Comparison of ENCODE assay signal across 19 cellular contexts in genomic region chr4:996994-997374, GRCh38. TPM values are rescaled to one million over a fixed set of nuclear protein-coding genes. Genes with fewer than 3 reads are reported as not detected.
A peak's percentile ranks its signal among the peaks of the same experiment; 100 is the strongest.
DNase-seq lines count a peak whose midpoint lies in the region; ATAC-seq and TF ChIP-seq lines count a peak whose summit lies in the region.
"Had no signal": no experiment of that assay in that cellular context is flagged by ENCODE, and none has a peak within 500 bp of the region (broad histone marks: within the 10 kb centered on the region; RNA-seq: fewer than 3 reads in every experiment).

No MANE protein-coding gene starts in this region.

- TF ChIP-seq CTCF in breast epithelium (IDR thresholded peaks at IDR 0.05), result no peak
- no peak for TF ChIP-seq CTCF in mammary epithelial cell (conservative IDR thresholded peaks at IDR 0.05 in 1 of 2, IDR thresholded peaks at IDR 0.05 in 1 of 2; ENCODE audit: extremely low read depth in 1 of 2, insufficient read depth in 1 of 2, low read depth in 1 of 2, low read length in 2 of 2)
- no peak for TF ChIP-seq CTCF in suprapubic skin (IDR thresholded peaks at IDR 0.05)

- no peak overlapping the region for H3K9ac ChIP-seq in mammary epithelial cell (ENCODE audit: insufficient read depth, low read length)

- no peak overlapping the region for H3K27ac Mint-ChIP-seq in activated T-helper 17 cell treated with anti-CD3 and anti-CD28 coated beads, Interleukin-2, amount 50 U/mL, for 72 hours
- H3K27ac Mint-ChIP-seq in memory B cell, result no peak overlapping the region
- H3K27ac Mint-ChIP-seq: activated naive CD8-positive, alpha-beta T cell treated with anti-CD3 and anti-CD28 coated beads for 36 hours; CD14-positive monocyte had no signal

- no TSS peak for BruUV-seq in mammary epithelial cell (replicated peaks; lab: Mats Ljungman, UMichigan)

- intact Hi-C loops in breast epithelium (cut with DNase I; ENCODE audit: low total_unique reads), result loop anchor here (10.0 kb wide), 1 partner anchor 322 kb away; the partner anchor contains the start of genes ATP5ME and MYL5
- intact Hi-C loops in mammary epithelial cell (cut with micrococcal nuclease), result no loop called here

- no peaks in the 10 kb centered on the region for H3K79me2 ChIP-seq in mammary epithelial cell (ENCODE audit: insufficient read depth, low read length)

- H3K36me3 Mint-ChIP-seq in activated T-helper 17 cell treated with anti-CD3 and anti-CD28 coated beads, Interleukin-2, amount 50 U/mL, for 72 hours (ENCODE audit: low read depth), result no peaks in the 10 kb centered on the region
- H3K36me3 Mint-ChIP-seq in memory B cell, result peaks cover 3% of the 10 kb centered on the region
- H3K36me3 Mint-ChIP-seq: activated naive CD8-positive, alpha-beta T cell treated with anti-CD3 and anti-CD28 coated beads for 36 hours; CD14-positive monocyte had no signal

- in situ Hi-C loops in mammary epithelial cell (cut with MboI; ENCODE audit: low sequenced_read_pairs in 2 of 2), result loop anchor here in 1 of 2 donors (25.0 kb wide), 1 partner anchor 210 kb away; no protein-coding TSS in a partner anchor

- no peak overlapping the region for H3K4me2 ChIP-seq in mammary epithelial cell (ENCODE audit: insufficient read depth, low read depth, low read length)

- no peaks in the 10 kb centered on the region for H3K36me3 ChIP-seq in breast epithelium
- H3K36me3 ChIP-seq in mammary epithelial cell (ENCODE audit: insufficient read depth, low read length), result no peaks in the 10 kb centered on the region
- H3K36me3 ChIP-seq in suprapubic skin, result no peaks in the 10 kb centered on the region
- H3K36me3 ChIP-seq: thyroid gland had no signal

- peak overlapping the region in 2 of 3 donors; percentile 48 to 65 for H3K4me3 ChIP-seq in breast epithelium
- H3K4me3 ChIP-seq in mammary epithelial cell (replicated peaks in 1 of 3; ENCODE audit: insufficient read depth in 1 of 3, low read depth in 2 of 3, low read length in 3 of 3), result no peak overlapping the region
- peak overlapping the region; percentile 42 for H3K4me3 ChIP-seq in suprapubic skin

- WGBS in mammary epithelial cell (ENCODE audit: low coverage, missing lambda C conversion rate), result no CpG with 5 or more reads among the region's 25 CpGs
- WGBS in suprapubic skin, result 3% methylated on average over 13 of the region's 25 CpGs

- peaks cover 13% of the 10 kb centered on the region for H3K27me3 Mint-ChIP-seq in activated T-helper 17 cell treated with anti-CD3 and anti-CD28 coated beads, Interleukin-2, amount 50 U/mL, for 72 hours
- H3K27me3 Mint-ChIP-seq in memory B cell, result peaks cover 12% of the 10 kb centered on the region

- peaks cover 2% of the 10 kb centered on the region for H4K20me1 ChIP-seq in mammary epithelial cell (ENCODE audit: insufficient read depth, low read length)

- TF ChIP-seq EP300 in suprapubic skin (IDR thresholded peaks at IDR 0.05), result no peak

- no peaks in the 10 kb centered on the region for H3K9me3 Mint-ChIP-seq in activated T-helper 17 cell treated with anti-CD3 and anti-CD28 coated beads, Interleukin-2, amount 50 U/mL, for 72 hours
- no peaks in the 10 kb centered on the region for H3K9me3 Mint-ChIP-seq in memory B cell
- H3K9me3 Mint-ChIP-seq: activated naive CD8-positive, alpha-beta T cell treated with anti-CD3 and anti-CD28 coated beads for 36 hours; activated T-cell treated with anti-CD3 and anti-CD28 coated beads, Interleukin-2, amount 50 U/mL, for 4 hours had no signal

- H3K9me3 ChIP-seq in breast epithelium (no peaks in the 10 kb centered on the region), mammary epithelial cell (replicated peaks; ENCODE audit: insufficient read depth, low read length) (no peaks in the 10 kb centered on the region), suprapubic skin (no peaks in the 10 kb centered on the region)
- H3K9me3 ChIP-seq: thyroid gland had no signal

- H2AFZ ChIP-seq in mammary epithelial cell (ENCODE audit: low read depth, low read length), result no peak overlapping the region

- dilution Hi-C loops in mammary epithelial cell (cut with HindIII; ENCODE audit: low sequenced_read_pairs), result no loop called here

- H3K27me3 ChIP-seq in breast epithelium (peaks cover 2 to 37% of the 10 kb centered on the region in 2 donors), mammary epithelial cell (ENCODE audit: insufficient read depth, low read length) (peaks cover 23% of the 10 kb centered on the region), suprapubic skin (peaks cover 65% of the 10 kb centered on the region)

- peak; percentile 6 for ATAC-seq in activated T-helper 17 cell treated with anti-CD3 and anti-CD28 coated beads, Interleukin-2, amount 50 U/mL, for 72 hours (replicated peaks)
- peak; percentile 5 for ATAC-seq in memory B cell (ENCODE audit: low read depth)
- ATAC-seq: left lobe of liver had no signal

- CTCF ChIA-PET in mammary epithelial cell (lab: Charles Lee; ENCODE audit: low non-redundant PET), result no interaction called here

- H3K4me1 Mint-ChIP-seq in activated T-helper 17 cell treated with anti-CD3 and anti-CD28 coated beads, Interleukin-2, amount 50 U/mL, for 72 hours, result no peaks in the 10 kb centered on the region
- peaks cover 22% of the 10 kb centered on the region for H3K4me1 Mint-ChIP-seq in memory B cell

- TF ChIP-seq POLR2A in breast epithelium (IDR thresholded peaks at IDR 0.05), result no peak
- no peak for TF ChIP-seq POLR2A in suprapubic skin (IDR thresholded peaks at IDR 0.05)

- H3K4me1 ChIP-seq in breast epithelium (no peaks in the 10 kb centered on the region), mammary epithelial cell (ENCODE audit: insufficient read depth, low read length) (peaks cover 4% of the 10 kb centered on the region), suprapubic skin (peaks cover 20% of the 10 kb centered on the region)

- no peak overlapping the region for H3K4me3 Mint-ChIP-seq in activated T-helper 17 cell treated with anti-CD3 and anti-CD28 coated beads, Interleukin-2, amount 50 U/mL, for 72 hours
- H3K4me3 Mint-ChIP-seq in memory B cell, result no peak overlapping the region
- H3K4me3 Mint-ChIP-seq: activated naive CD8-positive, alpha-beta T cell treated with anti-CD3 and anti-CD28 coated beads for 36 hours; activated T-cell treated with anti-CD3 and anti-CD28 coated beads, Interleukin-2, amount 50 U/mL, for 4 hours had no signal

- no peak for DNase-seq in breast epithelium (ENCODE audit: low spot score in 2 of 2)
- DNase-seq in mammary epithelial cell, result no peak
- DNase-seq in memory B cell (ENCODE audit: low spot score in 2 of 2), result peak in 1 of 2 donors; percentile 17
- no peak for DNase-seq in suprapubic skin (ENCODE audit: low spot score in 2 of 2)
- DNase-seq in islet precursor cell, result no peak
- DNase-seq in ureter (ENCODE audit: low spot score), result no peak
- DNase-seq in substantia nigra (lab: John Stamatoyannopoulos, UW), result no peak
- DNase-seq: activated CD4-positive, alpha-beta T cell treated with anti-CD3 and anti-CD28 coated beads, Interleukin-2, amount 50 U/mL, for 48 hours; activated naive CD8-positive, alpha-beta T cell treated with anti-CD3 and anti-CD28 coated beads for 36 hours; activated T-cell treated with anti-CD3 and anti-CD28 coated beads, Interleukin-2, amount 50 U/mL, for 4 hours; DMS79; effector memory CD4-positive, alpha-beta T cell; NCI-H524 treated with DMSO at 0.1 percent for 48 hours; RPMI8226; stimulated activated CD4-positive, alpha-beta T cell treated with anti-CD3 and anti-CD28 coated beads, Interleukin-1b, Interleukin-23, amount 100 ng/mL, for 48 hours had no signal

- H3K27ac ChIP-seq in breast epithelium (no peak overlapping the region), mammary epithelial cell (ENCODE audit: insufficient read depth, low read depth, low read length) (no peak overlapping the region), suprapubic skin (no peak overlapping the region), substantia nigra (ENCODE audit: low read depth, low read length, poor library complexity, severe bottlenecking) (no peak overlapping the region)
- H3K27ac ChIP-seq: thyroid gland had no signal

RNA-seq across cellular contexts. Expression of gene SLC26A1, which starts 3.8 kb away (rescaled TPM):
- under 1 TPM; 0.33 to 0.48 (median 0.44) TPM for total RNA-seq in breast epithelium
- total RNA-seq in mammary epithelial cell, result not detected
- polyA plus RNA-seq in mammary epithelial cell, result not detected
- not detected for polyA minus RNA-seq in mammary epithelial cell
- under 1 TPM in 1 of 2 donors, not detected in 1; 0.37 TPM for total RNA-seq in activated T-helper 17 cell treated with anti-CD3 and anti-CD28 coated beads, Interleukin-2, amount 50 U/mL, for 72 hours
- under 1 TPM in 1 of 4 donors, not detected in 3; 0.30 TPM for total RNA-seq in suprapubic skin
- total RNA-seq in ureter, result 0.18 TPM

RNA-seq across cellular contexts. Expression of gene IDUA, which starts 10.1 kb away (rescaled TPM):
- 10 to 100 TPM; 16.3 to 32.8 (median 28.2) TPM for total RNA-seq in breast epithelium
- 10 to 100 TPM; 17.8 to 30.8 TPM for total RNA-seq in mammary epithelial cell
- polyA plus RNA-seq in mammary epithelial cell, result 4.2 TPM
- polyA minus RNA-seq in mammary epithelial cell, result 0.98 TPM
- total RNA-seq in activated T-helper 17 cell treated with anti-CD3 and anti-CD28 coated beads, Interleukin-2, amount 50 U/mL, for 72 hours, result 10 to 100 TPM; 14.9 to 16.4 TPM
- total RNA-seq in suprapubic skin, result 10 to 100 TPM; 11.0 to 33.1 (median 19.7) TPM
- 76.4 TPM for total RNA-seq in ureter

RNA-seq across cellular contexts. Expression of gene FGFRL1, which starts 14.4 kb away (rescaled TPM):
- total RNA-seq in breast epithelium, result 10 to 100 TPM; 19.8 to 40.0 (median 22.9) TPM
- total RNA-seq in mammary epithelial cell, result 10 to 100 TPM; 12.8 to 15.0 TPM
- 43.7 TPM for polyA plus RNA-seq in mammary epithelial cell
- 37.0 TPM for polyA minus RNA-seq in mammary epithelial cell
- 10 to 100 TPM; 12.0 to 16.7 TPM for total RNA-seq in activated T-helper 17 cell treated with anti-CD3 and anti-CD28 coated beads, Interleukin-2, amount 50 U/mL, for 72 hours
- 10 to 100 TPM in 3 of 4 donors, 1 to 10 TPM in 1; 9.0 to 19.9 (median 12.0) TPM for total RNA-seq in suprapubic skin
- 13.0 TPM for total RNA-seq in ureter

RNA-seq across cellular contexts. Expression of gene DGKQ, which starts 23.6 kb away (rescaled TPM):
- 1 to 10 TPM; 5.3 to 9.4 (median 8.8) TPM for total RNA-seq in breast epithelium
- total RNA-seq in mammary epithelial cell, result 10 to 100 TPM; 13.7 to 13.8 TPM
- 6.8 TPM for polyA plus RNA-seq in mammary epithelial cell
- polyA minus RNA-seq in mammary epithelial cell, result 4.2 TPM
- total RNA-seq in activated T-helper 17 cell treated with anti-CD3 and anti-CD28 coated beads, Interleukin-2, amount 50 U/mL, for 72 hours, result 1 to 10 TPM; 4.8 to 9.0 TPM
- total RNA-seq in suprapubic skin, result 10 to 100 TPM; 19.5 to 27.6 (median 23.8) TPM
- total RNA-seq in ureter, result 17.0 TPM

Comparison
In these comparisons a context has a peak if more than half of its experiments do, and no peak if none do; other contexts are left out.
1. H3K4me3 ChIP-seq: peak in breast epithelium (2 of 3) and suprapubic skin (single experiment); none in mammary epithelial cell (0 of 3).